ENCODE assay signal across 12 cellular contexts in the genomic region with DNA sequence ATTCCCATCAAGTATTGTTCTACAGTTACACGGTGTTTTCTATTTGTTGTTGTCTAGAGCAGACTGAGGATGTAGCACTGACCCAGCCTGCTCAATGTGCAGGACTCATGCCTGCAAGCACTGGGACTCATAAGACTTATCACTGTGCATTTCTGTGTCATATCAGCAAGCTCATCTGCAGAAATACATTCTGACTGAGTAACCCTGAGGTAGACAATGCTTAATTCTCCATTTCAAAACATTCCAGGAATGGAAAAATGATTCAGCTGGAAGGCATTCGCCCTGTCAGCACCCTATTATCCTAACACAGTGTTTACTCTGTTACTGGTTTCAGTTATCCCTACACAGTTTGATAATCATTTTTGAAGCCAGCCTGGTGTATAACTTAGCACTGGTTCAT.
DNase-seq lines count a peak whose midpoint lies in the region; ATAC-seq, FAIRE-seq and TF ChIP-seq lines count a peak whose summit lies in the region.
"Had no signal": no experiment of that assay in that cellular context is flagged by ENCODE, and none has a peak within 500 bp of the region (broad histone marks: within the 10 kb centered on the region; RNA-seq: fewer than 3 reads in every experiment).

No MANE protein-coding gene starts in this region.

- CTCF ChIA-PET in AG04450 (lab: Charles Lee) = no interaction called here

- H3K27me3 ChIP-seq in AG04450 (ENCODE audit: control insufficient read depth, insufficient read depth, low read length) = no peaks in the 10 kb centered on the region
- H3K27me3 ChIP-seq: sigmoid colon had no signal

- no peak overlapping the region for H3K4me3 ChIP-seq in AG04450 (ENCODE audit: low read depth, low read length)
- H3K4me3 ChIP-seq: sigmoid colon had no signal

- POLR2A ChIA-PET in AG04450 (lab: Yijun Ruan, JAX) = interaction anchor here (1.1 to 1.7 kb wide), 2 partner anchors 34 to 49 kb away, joined by 3 to 5 read pairs; no protein-coding TSS in a partner anchor

- H3K27ac ChIP-seq in AG04450 (ENCODE audit: low read depth, low read length) = no peak overlapping the region
- H3K27ac ChIP-seq: sigmoid colon had no signal

- peak; percentile 49 for FAIRE-seq in HTR-8/SVneo (lab: Jason Lieb, UNC)

- DNase-seq in AG04450 (ENCODE audit: low read depth, low spot score) (peak; percentile 74), HTR-8/SVneo (ENCODE audit: insufficient read length, low spot score) (peak; percentile 54), amniotic epithelial cell (ENCODE audit: low read depth) (peak; percentile 96), islet precursor cell (peak; percentile 89), GM20000 (ENCODE audit: low spot score) (no peak), GM19238 (ENCODE audit: insufficient read length, low spot score) (no peak)
- DNase-seq: activated naive CD8-positive, alpha-beta T cell treated with anti-CD3 and anti-CD28 coated beads for 36 hours; COR-L47; NCI-H2107; sigmoid colon had no signal

- TF ChIP-seq CTCF in AG04450 (IDR thresholded peaks at IDR 0.05; ENCODE audit: low read depth, low read length) (no peak), GM20000 (IDR thresholded peaks at IDR 0.05; ENCODE audit: extremely low read depth, missing control alignments) (no peak)

- no peaks in the 10 kb centered on the region for H3K9me3 ChIP-seq in AG04450 (ENCODE audit: control insufficient read depth, insufficient read depth, low read length)
- H3K9me3 ChIP-seq: sigmoid colon had no signal

- ATAC-seq in HG02763 (IDR thresholded peaks at IDR 0.05; ENCODE audit: unreplicated experiment) (no peak), GM21786 (IDR thresholded peaks at IDR 0.05; ENCODE audit: unreplicated experiment) (no peak)

Comparison
In these comparisons a context has a peak if more than half of its experiments do, and no peak if none do; other contexts are left out.
1. DNase-seq: peak in AG04450 (single experiment), HTR-8/SVneo (single experiment), amniotic epithelial cell (single experiment) and islet precursor cell (single experiment); none in GM20000 (single experiment) and GM19238 (single experiment).